ENCODE assay signal across 16 cellular contexts in the genomic region with DNA sequence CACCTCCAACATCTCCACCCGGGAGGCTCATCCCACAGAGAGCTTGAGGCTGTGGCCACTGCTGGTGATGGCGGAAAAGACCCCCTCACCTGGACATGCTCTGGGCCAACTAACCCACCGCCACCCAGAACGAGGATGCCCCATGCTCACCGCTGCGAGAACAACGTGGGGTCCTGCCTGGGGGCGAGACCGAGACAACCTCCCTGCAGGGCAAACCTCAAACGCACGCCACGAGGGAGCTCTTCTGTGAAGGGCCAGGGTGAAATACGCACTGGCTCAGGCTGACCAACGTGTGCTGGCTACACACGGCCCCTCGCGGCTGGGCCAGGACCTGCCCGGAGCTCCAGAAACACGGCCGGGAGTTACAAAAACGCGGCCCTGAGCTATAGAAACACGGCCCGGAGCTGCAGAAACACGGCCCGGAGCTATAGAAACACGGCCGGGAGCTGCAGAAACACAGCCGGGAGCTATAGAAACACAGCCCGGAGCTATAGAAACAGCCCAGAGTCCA. TPM values are rescaled to one million over a fixed set of nuclear protein-coding genes. Genes with fewer than 3 reads are reported as not detected.
DNase-seq lines count a peak whose midpoint lies in the region; ATAC-seq and TF ChIP-seq lines count a peak whose summit lies in the region.
"Had no signal": no experiment of that assay in that cellular context is flagged by ENCODE, and none has a peak within 500 bp of the region (broad histone marks: within the 10 kb centered on the region; RNA-seq: fewer than 3 reads in every experiment).

No MANE protein-coding gene starts in this region.

- CTCF ChIA-PET in AG04450 (lab: Charles Lee) (interaction anchor here (1.1 to 1.2 kb wide), 3 partner anchors 9 to 200 kb away, joined by 3 to 8 read pairs (median 4); no protein-coding TSS in a partner anchor), WTC11 (lab: Charles Lee) (interaction anchor here (0.7 to 1.3 kb wide), 7 partner anchors 14 to 200 kb away, joined by 3 to 7 read pairs (median 3); a partner anchor contains a TSS)

- WGBS in gastroesophageal sphincter (ENCODE audit: low coverage in 1 of 2), 2 donors: 20 to 84% methylated on average over 8 to 14 of the region's 30 CpGs
- WGBS in sigmoid colon, 2 donors: 60 to 81% methylated on average over 30 of the region's 30 CpGs

- TF ChIP-seq EP300 in gastroesophageal sphincter (IDR thresholded peaks at IDR 0.05) (no peak), sigmoid colon (IDR thresholded peaks at IDR 0.05) (no peak)

- intact Hi-C loops in sigmoid colon (cut with DNase I): no loop called here

- no peaks in the 10 kb centered on the region for H3K4me1 Mint-ChIP-seq in WTC11
- H3K4me1 Mint-ChIP-seq: activated naive CD8-positive, alpha-beta T cell treated with anti-CD3 and anti-CD28 coated beads, Interleukin-2, amount 50 U/mL, for 24 hours had no signal

- no peaks in the 10 kb centered on the region; the same call in 1 of the 2 replicates for H3K9me3 ChIP-seq in AG04450 (ENCODE audit: control insufficient read depth, insufficient read depth, low read length)
- no peaks in the 10 kb centered on the region for H3K9me3 ChIP-seq in gastroesophageal sphincter
- H3K9me3 ChIP-seq in sigmoid colon: no peaks in the 10 kb centered on the region
- H3K9me3 ChIP-seq: thoracic aorta had no signal

- no peak for TF ChIP-seq POLR2A in gastroesophageal sphincter (IDR thresholded peaks at IDR 0.05)
- no peak for TF ChIP-seq POLR2A in sigmoid colon (IDR thresholded peaks at IDR 0.05)

- peaks cover 34% of the 10 kb centered on the region for H3K36me3 Mint-ChIP-seq in WTC11

- peaks cover 0 to 83% of the 10 kb centered on the region in 2 donors for H3K36me3 ChIP-seq in gastroesophageal sphincter
- H3K36me3 ChIP-seq in sigmoid colon: peaks cover 22 to 78% (median 47%) of the 10 kb centered on the region in 4 donors

- H3K4me1 ChIP-seq in gastroesophageal sphincter: peaks cover 0 to 26% (median 3%) of the 10 kb centered on the region in 3 donors
- no peaks in the 10 kb centered on the region for H3K4me1 ChIP-seq in sigmoid colon

- no peaks in the 10 kb centered on the region for H3K27me3 ChIP-seq in AG04450 (ENCODE audit: control insufficient read depth, insufficient read depth, low read length)
- H3K27me3 ChIP-seq in gastroesophageal sphincter: no peaks in the 10 kb centered on the region
- no peaks in the 10 kb centered on the region for H3K27me3 ChIP-seq in sigmoid colon

- H3K4me3 Mint-ChIP-seq in WTC11: no peak overlapping the region
- H3K4me3 Mint-ChIP-seq: activated naive CD8-positive, alpha-beta T cell treated with anti-CD3 and anti-CD28 coated beads, Interleukin-2, amount 50 U/mL, for 24 hours; HFFc6; nephron progenitor cell had no signal

- POLR2A ChIA-PET in AG04450 (lab: Yijun Ruan, JAX) (no interaction called here), WTC11 (lab: Charles Lee) (interaction anchor here (0.8 kb wide), 1 partner anchor 15 kb away, joined by 3 read pairs; no protein-coding TSS in a partner anchor)

- DNase-seq in AG04450 (ENCODE audit: low read depth, low spot score) (peak; percentile 20), WTC11 (ENCODE audit: low spot score) (no peak), sigmoid colon (peak; percentile 59), NCI-H748 (lab: John Stamatoyannopoulos, UW; ENCODE audit: unreplicated experiment) (no peak), NCI-H69 (lab: John Stamatoyannopoulos, UW) (no peak), DMS53 (lab: John Stamatoyannopoulos, UW) (no peak), DMS153 (lab: John Stamatoyannopoulos, UW) (no peak)
- DNase-seq: activated CD4-positive, CD25-positive, alpha-beta regulatory T cell; activated CD8-positive, alpha-beta memory T cell treated with anti-CD3 and anti-CD28 coated beads, Interleukin-2, amount 50 U/mL, for 4 hours; activated naive CD8-positive, alpha-beta T cell treated with anti-CD3 and anti-CD28 coated beads, Interleukin-2, amount 50 U/mL, for 24 hours; AML-193; HFFc6; nephron progenitor cell had no signal

- ATAC-seq in WTC11 (peak; percentile 61), gastroesophageal sphincter (peak; percentile 36)
- ATAC-seq: activated naive CD8-positive, alpha-beta T cell treated with anti-CD3 and anti-CD28 coated beads, Interleukin-2, amount 50 U/mL, for 24 hours had no signal

- H3K4me3 ChIP-seq in AG04450 (ENCODE audit: low read depth, low read length) (peak overlapping the region; percentile 45), gastroesophageal sphincter (peak overlapping the region in 1 of 2 donors; percentile 46), sigmoid colon (peak overlapping the region in 3 of 4 donors; percentile 24 to 32 (median 24))
- H3K4me3 ChIP-seq: smooth muscle cell had no signal

- H3K27ac ChIP-seq in AG04450 (ENCODE audit: low read depth, low read length) (no peak overlapping the region), gastroesophageal sphincter (peak overlapping the region in 3 of 4 donors; percentile 1 to 60 (median 30)), sigmoid colon (peak overlapping the region; percentile 16 to 34 (median 24))
- H3K27ac ChIP-seq: thoracic aorta had no signal

- H3K27me3 Mint-ChIP-seq in WTC11 (ENCODE audit: low read depth): no peaks in the 10 kb centered on the region
- H3K27me3 Mint-ChIP-seq: activated naive CD8-positive, alpha-beta T cell treated with anti-CD3 and anti-CD28 coated beads, Interleukin-2, amount 50 U/mL, for 24 hours had no signal

- no peak overlapping the region for H3K27ac Mint-ChIP-seq in WTC11
- H3K27ac Mint-ChIP-seq: activated naive CD8-positive, alpha-beta T cell treated with anti-CD3 and anti-CD28 coated beads, Interleukin-2, amount 50 U/mL, for 24 hours; HFFc6; nephron progenitor cell had no signal

- TF ChIP-seq CTCF in AG04450 (IDR thresholded peaks at IDR 0.05; ENCODE audit: low read depth, low read length) (peak; percentile 9; the same call in 1 of the 2 replicates), WTC11 (IDR thresholded peaks at IDR 0.05) (no peak), gastroesophageal sphincter (IDR thresholded peaks at IDR 0.05) (no peak), sigmoid colon (IDR thresholded peaks at IDR 0.05) (peak in 1 of 4 experiments; percentile 11)

- H3K9me3 Mint-ChIP-seq in WTC11: no peaks in the 10 kb centered on the region
- H3K9me3 Mint-ChIP-seq: activated naive CD8-positive, alpha-beta T cell treated with anti-CD3 and anti-CD28 coated beads, Interleukin-2, amount 50 U/mL, for 24 hours; HFFc6 had no signal

TF ChIP-seq in WTC11, 78 proteins besides CTCF, POLR2A, EP300 and RAD21:
- TF ChIP-seq MXD4 (CRISPR knock-in tag; IDR thresholded peaks at IDR 0.05; ENCODE audit: borderline replicate concordance): no peak
- TF ChIP-seq, protein P1, sequence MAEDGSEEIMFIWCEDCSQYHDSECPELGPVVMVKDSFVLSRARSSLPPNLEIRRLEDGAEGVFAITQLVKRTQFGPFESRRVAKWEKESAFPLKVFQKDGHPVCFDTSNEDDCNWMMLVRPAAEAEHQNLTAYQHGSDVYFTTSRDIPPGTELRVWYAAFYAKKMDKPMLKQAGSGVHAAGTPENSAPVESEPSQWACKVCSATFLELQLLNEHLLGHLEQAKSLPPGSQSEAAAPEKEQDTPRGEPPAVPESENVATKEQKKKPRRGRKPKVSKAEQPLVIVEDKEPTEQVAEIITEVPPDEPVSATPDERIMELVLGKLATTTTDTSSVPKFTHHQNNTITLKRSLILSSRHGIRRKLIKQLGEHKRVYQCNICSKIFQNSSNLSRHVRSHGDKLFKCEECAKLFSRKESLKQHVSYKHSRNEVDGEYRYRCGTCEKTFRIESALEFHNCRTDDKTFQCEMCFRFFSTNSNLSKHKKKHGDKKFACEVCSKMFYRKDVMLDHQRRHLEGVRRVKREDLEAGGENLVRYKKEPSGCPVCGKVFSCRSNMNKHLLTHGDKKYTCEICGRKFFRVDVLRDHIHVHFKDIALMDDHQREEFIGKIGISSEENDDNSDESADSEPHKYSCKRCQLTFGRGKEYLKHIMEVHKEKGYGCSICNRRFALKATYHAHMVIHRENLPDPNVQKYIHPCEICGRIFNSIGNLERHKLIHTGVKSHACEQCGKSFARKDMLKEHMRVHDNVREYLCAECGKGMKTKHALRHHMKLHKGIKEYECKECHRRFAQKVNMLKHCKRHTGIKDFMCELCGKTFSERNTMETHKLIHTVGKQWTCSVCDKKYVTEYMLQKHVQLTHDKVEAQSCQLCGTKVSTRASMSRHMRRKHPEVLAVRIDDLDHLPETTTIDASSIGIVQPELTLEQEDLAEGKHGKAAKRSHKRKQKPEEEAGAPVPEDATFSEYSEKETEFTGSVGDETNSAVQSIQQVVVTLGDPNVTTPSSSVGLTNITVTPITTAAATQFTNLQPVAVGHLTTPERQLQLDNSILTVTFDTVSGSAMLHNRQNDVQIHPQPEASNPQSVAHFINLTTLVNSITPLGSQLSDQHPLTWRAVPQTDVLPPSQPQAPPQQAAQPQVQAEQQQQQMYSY (CRISPR knock-in tag; IDR thresholded peaks at IDR 0.05): peak; percentile 94
- TF ChIP-seq ZNF219 (CRISPR knock-in tag; IDR thresholded peaks at IDR 0.05; ENCODE audit: borderline replicate concordance): no peak
- TF ChIP-seq TCF7 (CRISPR knock-in tag; IDR thresholded peaks at IDR 0.05; ENCODE audit: low read depth): no peak
- TF ChIP-seq ZBTB21 (CRISPR knock-in tag; IDR thresholded peaks at IDR 0.05; ENCODE audit: borderline replicate concordance): no peak
TF ChIP-seq in WTC11: peak in this region for 1.

RNA-seq across cellular contexts. Expression of a gene that starts 19.0 kb away (rescaled TPM):
- polyA plus RNA-seq in AG04450 (2011; rRNA removed) (3.9 and 7.5 TPM in 2 replicates), sigmoid colon (100 to 1,000 TPM in 1 of 3 donors, 10 to 100 TPM in 2; 22.2 to 111 (median 29.6) TPM)
- 2.6 and 3.1 TPM in 2 replicates for polyA minus RNA-seq in AG04450 (2011; rRNA and poly(A)+ RNA removed)
- total RNA-seq in WTC11 (2021) (78.7 to 102 TPM (median 99.6 TPM) in 3 replicates), gastroesophageal sphincter (10 to 100 TPM in 1 of 4 donors, 1 to 10 TPM in 3; 2.3 to 26.4 (median 3.7) TPM), sigmoid colon (1 to 10 TPM; 1.6 to 3.6 (median 2.3) TPM)

RNA-seq across cellular contexts. Expression of a gene that starts 34.4 kb away (rescaled TPM):
- polyA plus RNA-seq in AG04450 (2011; rRNA removed): 14.5 and 25.5 TPM in 2 replicates
- 73.8 and 94.2 TPM in 2 replicates for polyA minus RNA-seq in AG04450 (2011; rRNA and poly(A)+ RNA removed)
- total RNA-seq in WTC11 (2021): 56.3 to 63.6 TPM (median 60.9 TPM) in 3 replicates
- total RNA-seq in gastroesophageal sphincter: 10 to 100 TPM in 3 of 4 donors, 1 to 10 TPM in 1; 8.3 to 24.0 (median 20.1) TPM
- total RNA-seq in sigmoid colon: 10 to 100 TPM; 11.4 to 31.9 (median 13.0) TPM
- 10 to 100 TPM in 1 of 3 donors, 1 to 10 TPM in 2; 6.6 to 15.5 (median 7.4) TPM for polyA plus RNA-seq in sigmoid colon

Comparison
In these comparisons a context has a peak if more than half of its experiments do, and no peak if none do; other contexts are left out.
1. DNase-seq: peak in AG04450 (single experiment) and sigmoid colon (single experiment); none in WTC11 (single experiment), NCI-H748 (single experiment), NCI-H69 (single experiment), DMS53 (single experiment) and DMS153 (single experiment).